17 cellular contexts compared by ENCODE assay signal in the genomic region with DNA sequence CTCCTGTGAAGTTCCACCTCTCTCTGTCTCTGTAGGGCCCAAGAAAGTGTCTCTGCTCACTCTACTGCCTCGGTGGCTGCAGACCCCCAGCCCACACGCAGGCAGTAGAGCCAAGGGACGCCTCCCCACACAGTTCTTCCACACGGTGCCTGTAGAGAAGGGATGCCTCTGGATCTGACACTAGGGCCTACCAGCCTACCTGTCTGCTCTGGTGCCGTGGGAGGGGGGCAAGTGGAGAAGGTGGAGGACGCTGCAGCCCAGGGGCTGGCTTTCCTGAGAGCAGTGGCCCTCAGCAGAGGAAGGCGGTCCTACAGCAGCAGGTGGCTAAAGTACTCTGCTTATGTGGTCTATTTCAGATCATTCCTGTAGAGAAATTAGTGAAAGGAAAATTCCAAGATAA. TPM values are rescaled to one million over a fixed set of nuclear protein-coding genes. Genes with fewer than 3 reads are reported as not detected.
DNase-seq lines count a peak whose midpoint lies in the region; ATAC-seq and TF ChIP-seq lines count a peak whose summit lies in the region.
"Had no signal": no experiment of that assay in that cellular context is flagged by ENCODE, and none has a peak within 500 bp of the region (broad histone marks: within the 10 kb centered on the region; RNA-seq: fewer than 3 reads in every experiment).

No MANE protein-coding gene starts in this region.

- no peak overlapping the region for H3K14ac ChIP-seq in H9 (ENCODE audit: insufficient read depth, low read length)

- POLR2A ChIA-PET in PC-3 (lab: Charles Lee; ENCODE audit: unreplicated experiment) = no interaction called here

- CTCF ChIA-PET in PC-3 (lab: Charles Lee) = no interaction called here

- H2AK5ac ChIP-seq in H9 (ENCODE audit: insufficient read length, low read length) = no peak overlapping the region

- no peaks in the 10 kb centered on the region; a peak in 1 of 5 replicates for H3K9me3 Mint-ChIP-seq in H9
- no peaks in the 10 kb centered on the region for H3K9me3 Mint-ChIP-seq in endothelial cell (ENCODE audit: unreplicated experiment)
- H3K9me3 Mint-ChIP-seq in stimulated activated naive B cell treated with anti-CD40 and anti-IgM and Interleukin-4, amounts not matched to agents 10 μg/mL and 1 μg/mL and 100 μg/mL, for 72 hours = no peaks in the 10 kb centered on the region
- H3K9me3 Mint-ChIP-seq: CD4-positive, alpha-beta T cell; CD8-positive, alpha-beta T cell had no signal

- no peak overlapping the region for H4K8ac ChIP-seq in H9 (replicated peaks; ENCODE audit: insufficient read length, low read depth, low read length)

- no peaks in the 10 kb centered on the region for H3K4me1 ChIP-seq in H9 (ENCODE audit: insufficient read depth, low read length)
- H3K4me1 ChIP-seq in lower lobe of right lung = no peaks in the 10 kb centered on the region
- peaks cover 30% of the 10 kb centered on the region for H3K4me1 ChIP-seq in PC-3 (ENCODE audit: insufficient read depth, low read length)
- H3K4me1 ChIP-seq: BLaER1 had no signal

- H3K4me3 Mint-ChIP-seq in H9 (no peak overlapping the region), endothelial cell (ENCODE audit: unreplicated experiment) (peak overlapping the region; percentile 73)
- no peak overlapping the region for H3K4me3 Mint-ChIP-seq in stimulated activated naive B cell treated with anti-CD40 and anti-IgM and Interleukin-4, amounts not matched to agents 10 μg/mL and 1 μg/mL and 100 μg/mL, for 72 hours
- H3K4me3 Mint-ChIP-seq: CD4-positive, alpha-beta T cell; CD8-positive, alpha-beta T cell had no signal

- H3K9me2 ChIP-seq in PC-3 (replicated peaks; ENCODE audit: low read length) = no peaks in the 10 kb centered on the region

- H3K4ac ChIP-seq in H9 (ENCODE audit: low read depth, low read length) = no peak overlapping the region

- H3K56ac ChIP-seq in H9 (ENCODE audit: insufficient read length, low read depth, low read length) = no peak overlapping the region

- no peaks in the 10 kb centered on the region; the same call in 1 of the 2 replicates for H3K27me3 Mint-ChIP-seq in H9 (ENCODE audit: low read depth)
- H3K27me3 Mint-ChIP-seq in endothelial cell (ENCODE audit: unreplicated experiment) = peaks cover 10% of the 10 kb centered on the region
- no peaks in the 10 kb centered on the region for H3K27me3 Mint-ChIP-seq in stimulated activated naive B cell treated with anti-CD40 and anti-IgM and Interleukin-4, amounts not matched to agents 10 μg/mL and 1 μg/mL and 100 μg/mL, for 72 hours
- H3K27me3 Mint-ChIP-seq: CD4-positive, alpha-beta T cell had no signal

- H4K20me1 ChIP-seq in H9 (ENCODE audit: control insufficient read depth, insufficient read depth, insufficient read length) (no peaks in the 10 kb centered on the region), PC-3 (ENCODE audit: low read length) (no peaks in the 10 kb centered on the region)

- H3K9ac ChIP-seq in H9 (ENCODE audit: extremely low read depth, insufficient read length, low read length) (no peak overlapping the region), PC-3 (ENCODE audit: low read length) (no peak overlapping the region)
- H3K9ac ChIP-seq: BLaER1 had no signal

- no peak overlapping the region for H2BK5ac ChIP-seq in H9 (ENCODE audit: insufficient read length, low read length)

- H2BK120ac ChIP-seq in H9 (ENCODE audit: low read depth, low read length, poor library complexity, severe bottlenecking) = no peak overlapping the region

- H2BK20ac ChIP-seq in H9 (ENCODE audit: low read depth, low read length, poor library complexity, severe bottlenecking) = no peak overlapping the region

- WGBS in H9 (ENCODE audit: extremely low coverage, insufficient read length, low lambda C conversion rate) = no CpG with 5 or more reads among the region's 7 CpGs

- H3K27ac Mint-ChIP-seq in H9 (peak overlapping the region in 2 of 3 experiments; percentile 16 to 40; a peak in 4 of 7 replicates), endothelial cell (ENCODE audit: unreplicated experiment) (no peak overlapping the region)
- peak overlapping the region; percentile 22 for H3K27ac Mint-ChIP-seq in stimulated activated naive B cell treated with anti-CD40 and anti-IgM and Interleukin-4, amounts not matched to agents 10 μg/mL and 1 μg/mL and 100 μg/mL, for 72 hours
- H3K27ac Mint-ChIP-seq: CD4-positive, alpha-beta T cell; CD8-positive, alpha-beta T cell had no signal

- H3K27me3 ChIP-seq in H7 (ENCODE audit: control insufficient read depth, insufficient read depth, low read length) (no peaks in the 10 kb centered on the region), H9 (ENCODE audit: insufficient read depth, low read length) (no peaks in the 10 kb centered on the region; the same call in 1 of the 2 replicates), lower lobe of right lung (ENCODE audit: low read depth) (no peaks in the 10 kb centered on the region), PC-3 (ENCODE audit: low read length) (no peaks in the 10 kb centered on the region)
- H3K27me3 ChIP-seq: BE2C, BLaER1 had no signal

- H3K79me1 ChIP-seq in H9 (ENCODE audit: insufficient read depth, low read depth, low read length, poor library complexity, severe bottlenecking) = no peaks in the 10 kb centered on the region

- no TSS peak for BruUV-seq in PC-3 (replicated peaks; lab: Mats Ljungman, UMichigan)

- DNase-seq in H7 (peak; percentile 57), H9 (no peak), endothelial cell (ENCODE audit: low spot score) (no peak), lower lobe of right lung (no peak), PC-3 (no peak)
- DNase-seq in stimulated activated naive B cell treated with anti-CD40 and anti-IgM and Interleukin-4, amounts not matched to agents 10 μg/mL and 1 μg/mL and 100 μg/mL, for 72 hours = no peak
- no peak for DNase-seq in activated CD4-positive, alpha-beta T cell treated with anti-CD3 and anti-CD28 coated beads, Interleukin-2, amount 50 U/mL, for 1 hour
- DNase-seq: ACHN; Caco-2; Calu3; CD4-positive, alpha-beta T cell; CD8-positive, alpha-beta T cell; DMS79 treated with DMSO at 0.1 percent for 48 hours had no signal

- intact Hi-C loops in lower lobe of right lung (cut with DNase I) = no loop called here
- intact Hi-C loops in PC-3 (cut with micrococcal nuclease) = no loop called here

- TF ChIP-seq CTCF in H9 (conservative IDR thresholded peaks at IDR 0.05) = no peak
- no peak for TF ChIP-seq CTCF in endothelial cell (IDR thresholded peaks at IDR 0.05; ENCODE audit: unreplicated experiment)
- TF ChIP-seq CTCF in lower lobe of right lung (IDR thresholded peaks at IDR 0.05) = no peak
- TF ChIP-seq CTCF in PC-3 (conservative IDR thresholded peaks at IDR 0.05; ENCODE audit: low read depth, low read length) = no peak

- ATAC-seq in stimulated activated naive B cell treated with anti-CD40 and anti-IgM and Interleukin-4, amounts not matched to agents 10 μg/mL and 1 μg/mL and 100 μg/mL, for 72 hours (replicated peaks) = no peak
- ATAC-seq in lower lobe of right lung (no peak), PC-3 (no peak)
- ATAC-seq: CD8-positive, alpha-beta T cell; GM12878 had no signal

- H3K23ac ChIP-seq in H9 (ENCODE audit: insufficient read length, low read depth, low read length) = no peak overlapping the region

- no peaks in the 10 kb centered on the region for H3K9me3 ChIP-seq in H9 (ENCODE audit: control insufficient read depth, low read depth, low read length)
- H3K9me3 ChIP-seq in lower lobe of right lung = no peaks in the 10 kb centered on the region
- H3K9me3 ChIP-seq in PC-3 (ENCODE audit: low read length) = no peaks in the 10 kb centered on the region
- H3K9me3 ChIP-seq: BE2C, BLaER1, Caco-2 had no signal

- no peak overlapping the region for H4K91ac ChIP-seq in H9 (ENCODE audit: insufficient read length, low read depth, low read length)

- H3K18ac ChIP-seq in H9 (ENCODE audit: insufficient read length, low read depth, low read length) = no peak overlapping the region

- H3K36me3 Mint-ChIP-seq in H9 (ENCODE audit: insufficient read depth in 1 of 3, low read depth in 3 of 3) = peaks cover 1 to 9% (median 1%) of the 10 kb centered on the region in 3 experiments; a peak in 6 of 7 replicates
- peaks cover 8% of the 10 kb centered on the region for H3K36me3 Mint-ChIP-seq in endothelial cell (ENCODE audit: low read depth, unreplicated experiment)
- peaks cover 29 to 33% of the 10 kb centered on the region in 2 donors for H3K36me3 Mint-ChIP-seq in stimulated activated naive B cell treated with anti-CD40 and anti-IgM and Interleukin-4, amounts not matched to agents 10 μg/mL and 1 μg/mL and 100 μg/mL, for 72 hours

- no peaks in the 10 kb centered on the region for H3K23me2 ChIP-seq in H9 (ENCODE audit: insufficient read length, low read depth, low read length, poor library complexity, severe bottlenecking)

- H3K27ac ChIP-seq in H9 (ENCODE audit: insufficient read length, low read depth, low read length) (no peak overlapping the region), lower lobe of right lung (no peak overlapping the region), PC-3 (ENCODE audit: low read length) (no peak overlapping the region)
- H3K27ac ChIP-seq: BLaER1, C4-2B had no signal

- H3K4me3 ChIP-seq in H7 (ENCODE audit: insufficient read depth, low read depth, low read length) (no peak overlapping the region), lower lobe of right lung (no peak overlapping the region), PC-3 (ENCODE audit: low read length) (no peak overlapping the region)
- H3K4me3 ChIP-seq: BLaER1, GM12878 had no signal

- peaks cover 6% of the 10 kb centered on the region for H3F3A ChIP-seq in PC-3 (ENCODE audit: low read length, unreplicated experiment)

- H2BK12ac ChIP-seq in H9 (ENCODE audit: insufficient read length, low read depth, low read length) = no peak overlapping the region

- H4K5ac ChIP-seq in H9 (ENCODE audit: insufficient read length, low read depth, low read length) = no peak overlapping the region

- H3T11ph ChIP-seq in H9 (ENCODE audit: low read length) = no peak overlapping the region

- no peaks in the 10 kb centered on the region for H3K36me3 ChIP-seq in H7 (replicated peaks; ENCODE audit: control insufficient read depth, insufficient read depth, low read length)
- peaks cover 44% of the 10 kb centered on the region for H3K36me3 ChIP-seq in lower lobe of right lung
- H3K36me3 ChIP-seq in PC-3 (ENCODE audit: low read depth, low read length) = peaks cover 5% of the 10 kb centered on the region; the same call in 1 of the 2 replicates

- H3K79me2 ChIP-seq in H9 (ENCODE audit: insufficient read depth, low read length) = no peaks in the 10 kb centered on the region
- H3K79me2 ChIP-seq in PC-3 (ENCODE audit: low read length) = no peaks in the 10 kb centered on the region

- H2AFZ ChIP-seq in H9 (ENCODE audit: low read length) (no peak overlapping the region), PC-3 (ENCODE audit: low read length) (no peak overlapping the region)

- no peak overlapping the region for H3K4me2 ChIP-seq in H9 (ENCODE audit: insufficient read depth, insufficient read length, low read length)
- no peak overlapping the region for H3K4me2 ChIP-seq in PC-3 (ENCODE audit: low read length)
- H3K4me2 ChIP-seq: BLaER1 had no signal

- H2BK15ac ChIP-seq in H9 (ENCODE audit: low read depth, low read length) = no peak overlapping the region

- peaks cover 5 to 16% of the 10 kb centered on the region in 2 experiments for H3K4me1 Mint-ChIP-seq in H9
- H3K4me1 Mint-ChIP-seq in endothelial cell (ENCODE audit: unreplicated experiment) = no peaks in the 10 kb centered on the region
- H3K4me1 Mint-ChIP-seq in stimulated activated naive B cell treated with anti-CD40 and anti-IgM and Interleukin-4, amounts not matched to agents 10 μg/mL and 1 μg/mL and 100 μg/mL, for 72 hours = peaks cover 6 to 14% of the 10 kb centered on the region in 2 donors

RNA-seq across cellular contexts. Expression of a gene that starts 9.0 kb away (rescaled TPM):
- total RNA-seq in H7 (2014; rRNA removed; shearing (Covaris generic)) = 46.5 and 46.6 TPM in 2 replicates
- 53.9 and 55.3 TPM in 2 replicates for total RNA-seq in H9 (2021)
- total RNA-seq in endothelial cell (ENCODE audit: unreplicated experiment) = 55.3 TPM
- total RNA-seq in lower lobe of right lung = 62.9 TPM
- total RNA-seq in PC-3 (2014; rRNA removed) = 43.0 and 56.1 TPM in 2 replicates

RNA-seq across cellular contexts. Expression of a gene that starts 27.7 kb away (rescaled TPM):
- 45.4 and 46.7 TPM in 2 replicates for total RNA-seq in H7 (2014; rRNA removed; shearing (Covaris generic))
- total RNA-seq in H9 (2021) (55.4 and 58.3 TPM in 2 replicates), endothelial cell (ENCODE audit: unreplicated experiment) (32.5 TPM), lower lobe of right lung (18.9 TPM), PC-3 (2014; rRNA removed) (14.1 and 19.2 TPM in 2 replicates)

RNA-seq across cellular contexts. Expression of a gene that starts 47.7 kb away (rescaled TPM):
- total RNA-seq in H7 (2014; rRNA removed; shearing (Covaris generic)) = 197 and 228 TPM in 2 replicates
- total RNA-seq in H9 (2021) (214 and 215 TPM in 2 replicates), endothelial cell (ENCODE audit: unreplicated experiment) (379 TPM), lower lobe of right lung (243 TPM), PC-3 (2014; rRNA removed) (244 and 258 TPM in 2 replicates)

RNA-seq across cellular contexts. Expression of a gene that starts 53.3 kb away (rescaled TPM):
- 0.42 and 1.6 TPM in 2 replicates for total RNA-seq in H7 (2014; rRNA removed; shearing (Covaris generic))
- 1.9 and 2.0 TPM in 2 replicates for total RNA-seq in H9 (2021)
- total RNA-seq in endothelial cell (ENCODE audit: unreplicated experiment) = 4.1 TPM
- total RNA-seq in lower lobe of right lung = 27.1 TPM
- 11.9 and 15.6 TPM in 2 replicates for total RNA-seq in PC-3 (2014; rRNA removed)

RNA-seq across cellular contexts. Expression of a gene that starts 54.7 kb away (rescaled TPM):
- total RNA-seq in H7 (2014; rRNA removed; shearing (Covaris generic)) = 5.1 and 5.8 TPM in 2 replicates
- total RNA-seq in H9 (2021) (1.2 and 1.8 TPM in 2 replicates), endothelial cell (ENCODE audit: unreplicated experiment) (2.1 TPM), lower lobe of right lung (56.3 TPM), PC-3 (2014; rRNA removed) (0.69 and 0.75 TPM in 2 replicates)
